In genomic region chr13:67267136-67267535, GRCh38 we compare ENCODE assay signal across 20 cellular contexts.
"Had no signal": no experiment of that assay in that cellular context is flagged by ENCODE, and none has a peak within 500 bp of the region (broad histone marks: within the 10 kb centered on the region; RNA-seq: fewer than 3 reads in every experiment).

No MANE protein-coding gene starts in this region.

- H3K27ac ChIP-seq: lower lobe of right lung, prostate gland, thyroid gland had no signal

- H3K36me3 ChIP-seq: lower lobe of right lung, prostate gland, thyroid gland had no signal

- H3K27me3 ChIP-seq: thyroid gland had no signal

- H3K9me3 ChIP-seq: lower lobe of right lung, mucosa of descending colon, prostate gland, thyroid gland had no signal

- H3K4me1 ChIP-seq: lower lobe of right lung, prostate gland, thyroid gland had no signal

- H3K4me3 ChIP-seq: lower lobe of right lung, mucosa of descending colon, prostate gland, thyroid gland had no signal

- DNase-seq: activated B cell treated with CpG ODN at 0.5 μM for 24 hours; activated CD4-positive, alpha-beta T cell treated with anti-CD3 and anti-CD28 coated beads for 36 hours; activated CD4-positive, alpha-beta T cell treated with anti-CD3 and anti-CD28 coated beads, Interleukin-2, amount 50 U/mL, for 48 hours; activated effector memory CD4-positive, alpha-beta T cell treated with Interleukin-2 at 50 U/mL for 16 hours; activated naive CD4-positive, alpha-beta T cell treated with anti-CD3 and anti-CD28 coated beads for 36 hours; activated naive CD8-positive, alpha-beta T cell treated with anti-CD3 and anti-CD28 coated beads, Interleukin-2, amount 10 ng/mL, durations not matched to agents 7 days and 5 days; activated T-cell treated with anti-CD3 and anti-CD28 coated beads, Interleukin-2, amount 50 U/mL, for 72 hours; amygdala; central memory CD4-positive, alpha-beta T cell; effector memory CD4-positive, alpha-beta T cell; lower lobe of right lung; mesendoderm; mucosa of descending colon; naive B cell; stimulated activated CD4-positive, alpha-beta T cell treated with anti-CD3 and anti-CD28 coated beads, Interleukin-4, amount 100 ng/mL, for 24 hours; stimulated activated naive CD4-positive, alpha-beta T cell treated with Interleukin-2 at 50 U/mL for 16 hours; SW 1271; T-helper 17 cell; thyroid gland had no signal
